ENCODE assay signal across 8 cellular contexts in genomic region chr6:112466378-112467151, GRCh38.
A peak's percentile ranks its signal among the peaks of the same experiment; 100 is the strongest.
DNase-seq lines count a peak whose midpoint lies in the region; ATAC-seq and TF ChIP-seq lines count a peak whose summit lies in the region.
"Had no signal": no experiment of that assay in that cellular context is flagged by ENCODE, and none has a peak within 500 bp of the region (broad histone marks: within the 10 kb centered on the region; RNA-seq: fewer than 3 reads in every experiment).

No MANE protein-coding gene starts in this region.

- H3K27me3 ChIP-seq in SJCRH30 = no peaks in the 10 kb centered on the region
- H3K27me3 ChIP-seq in skeletal muscle satellite cell (ENCODE audit: control insufficient read depth, insufficient read depth, low read length) = no peaks in the 10 kb centered on the region
- H3K27me3 ChIP-seq in WERI-Rb-1 (ENCODE audit: insufficient read depth, low read depth, severe bottlenecking) = no peaks in the 10 kb centered on the region
- no peaks in the 10 kb centered on the region for H3K27me3 ChIP-seq in left ventricle myocardium inferior (ENCODE audit: low read depth)

- peak overlapping the region; percentile 68 for H3K4me2 ChIP-seq in skeletal muscle satellite cell (ENCODE audit: low read length)

- intact Hi-C loops in left ventricle myocardium inferior (cut with micrococcal nuclease) = no loop called here

- ATAC-seq in GM19468 (IDR thresholded peaks at IDR 0.05; ENCODE audit: extremely low read depth, unreplicated experiment) (peak; percentile 68), HG03135 (IDR thresholded peaks at IDR 0.05; ENCODE audit: unreplicated experiment) (peak; percentile 87)

- H3K4me1 ChIP-seq in SJCRH30 = peaks cover 21% of the 10 kb centered on the region
- H3K4me1 ChIP-seq in skeletal muscle satellite cell (ENCODE audit: control insufficient read depth, insufficient read depth, low read length) = peaks cover 28% of the 10 kb centered on the region
- H3K4me1 ChIP-seq in left ventricle myocardium inferior = no peaks in the 10 kb centered on the region

- TF ChIP-seq CTCF in WERI-Rb-1 (IDR thresholded peaks at IDR 0.05; ENCODE audit: low read depth, low read length) (no peak), left ventricle myocardium inferior (IDR thresholded peaks at IDR 0.05; ENCODE audit: borderline replicate concordance) (no peak)

- H3K4me3 ChIP-seq in SJCRH30 (no peak overlapping the region), skeletal muscle satellite cell (ENCODE audit: low read length) (peak overlapping the region; percentile 33), WERI-Rb-1 (ENCODE audit: low read depth, low read length) (no peak overlapping the region), left ventricle myocardium inferior (no peak overlapping the region)

- peak overlapping the region; percentile 46 for H3K9ac ChIP-seq in skeletal muscle satellite cell (ENCODE audit: low read depth, low read length)

- H3K36me3 ChIP-seq in SJCRH30 (no peaks in the 10 kb centered on the region), skeletal muscle satellite cell (ENCODE audit: insufficient read depth, low read length) (no peaks in the 10 kb centered on the region), WERI-Rb-1 (no peaks in the 10 kb centered on the region), left ventricle myocardium inferior (no peaks in the 10 kb centered on the region)

- H3K9me3 ChIP-seq in SJCRH30 (replicated peaks) (peaks cover 6% of the 10 kb centered on the region; the same call in 1 of the 2 replicates), skeletal muscle satellite cell (replicated peaks; ENCODE audit: low read length) (no peaks in the 10 kb centered on the region), WERI-Rb-1 (ENCODE audit: severe bottlenecking) (no peaks in the 10 kb centered on the region), left ventricle myocardium inferior (replicated peaks) (no peaks in the 10 kb centered on the region)

- H3K27ac ChIP-seq in SJCRH30 = peak overlapping the region; percentile 57
- H3K27ac ChIP-seq in WERI-Rb-1 = no peak overlapping the region
- no peak overlapping the region for H3K27ac ChIP-seq in left ventricle myocardium inferior (replicated peaks)

- peak; percentile 24 to 47 for DNase-seq in SJCRH30
- no peak for DNase-seq in WERI-Rb-1
- no peak for DNase-seq in left ventricle myocardium inferior
- DNase-seq in cerebellar nuclear complex (lab: John Stamatoyannopoulos, UW) = no peak
- DNase-seq: activated naive CD4-positive, alpha-beta T cell treated with Interleukin-2 at 50 U/mL for 16 hours had no signal

Comparison
In these comparisons a context has a peak if more than half of its experiments do, and no peak if none do; other contexts are left out.
1. DNase-seq: peak in SJCRH30 (2 of 2); none in WERI-Rb-1 (single experiment), left ventricle myocardium inferior (single experiment) and cerebellar nuclear complex (0 of 2).